ENCODE assay signal across 10 cellular contexts in genomic region chr1:36420409-36420808, GRCh38. TPM values are rescaled to one million over a fixed set of nuclear protein-coding genes. Genes with fewer than 3 reads are reported as not detected.
DNase-seq lines count a peak whose midpoint lies in the region; ATAC-seq and TF ChIP-seq lines count a peak whose summit lies in the region.
"Had no signal": no experiment of that assay in that cellular context is flagged by ENCODE, and none has a peak within 500 bp of the region (broad histone marks: within the 10 kb centered on the region; RNA-seq: fewer than 3 reads in every experiment).

No MANE protein-coding gene starts in this region.

- no peak overlapping the region for H3K4me3 ChIP-seq in HCT116 (replicated peaks in 1 of 2; ENCODE audit: low read depth in 1 of 2, low read length in 2 of 2)
- H3K4me3 ChIP-seq in naive thymus-derived CD4-positive, alpha-beta T cell (ENCODE audit: low read length): peak overlapping the region; percentile 17
- H3K4me3 ChIP-seq: smooth muscle cell had no signal

- peaks cover 8% of the 10 kb centered on the region for H3K4me1 Mint-ChIP-seq in CD14-positive monocyte
- H3K4me1 Mint-ChIP-seq in activated naive CD8-positive, alpha-beta T cell treated with anti-CD3 and anti-CD28 coated beads, Interleukin-2, amount 50 U/mL, for 24 hours: peaks cover 12% of the 10 kb centered on the region
- peaks cover 11 to 37% (median 33%) of the 10 kb centered on the region in 7 donors for H3K4me1 Mint-ChIP-seq in naive thymus-derived CD4-positive, alpha-beta T cell

- no peaks in the 10 kb centered on the region for H4K20me1 ChIP-seq in HCT116 (ENCODE audit: insufficient read depth)

- no peak for DNase-seq in CD14-positive monocyte (ENCODE audit: low spot score)
- no peak for DNase-seq in HCT116 (ENCODE audit: low read depth, low spot score)
- DNase-seq in activated naive CD8-positive, alpha-beta T cell treated with anti-CD3 and anti-CD28 coated beads, Interleukin-2, amount 50 U/mL, for 24 hours: no peak
- no peak for DNase-seq in naive thymus-derived CD4-positive, alpha-beta T cell
- no peak for DNase-seq in NAMALWA (ENCODE audit: low spot score)
- DNase-seq in NCI-H82 treated with DMSO at 0.1 percent for 48 hours (lab: John Stamatoyannopoulos, UW; ENCODE audit: unreplicated experiment): no peak
- no peak for DNase-seq in left lobe of liver (ENCODE audit: low spot score)
- DNase-seq: SIG-M5 had no signal

- RAD21 ChIA-PET in HCT116 (lab: Charles Lee; ENCODE audit: low non-redundant PET in 1 of 2, low total read pairs in 2 of 2, uncharacterized antibody in 2 of 2, unreplicated experiment in 2 of 2): no interaction called here

- no peak for TF ChIP-seq POLR2A in HCT116 (IDR thresholded peaks at IDR 0.05; ENCODE audit: borderline replicate concordance, extremely low read depth, insufficient read depth, insufficient read length)

- no peak overlapping the region for H2AFZ ChIP-seq in HCT116 (ENCODE audit: low read depth, low read length, poor library complexity, severe bottlenecking)

- H3K36me3 ChIP-seq in HCT116 (ENCODE audit: control insufficient read depth in 1 of 2, insufficient read depth in 2 of 2, low read length in 2 of 2): no peaks in the 10 kb centered on the region
- H3K36me3 ChIP-seq in naive thymus-derived CD4-positive, alpha-beta T cell (ENCODE audit: control insufficient read depth in 2 of 3, insufficient read depth in 3 of 3, low read length in 3 of 3): no peaks in the 10 kb centered on the region

- peaks cover 6 to 23% of the 10 kb centered on the region in 2 experiments; a peak in 3 of 4 replicates for H3K4me1 ChIP-seq in HCT116 (ENCODE audit: control insufficient read depth in 1 of 2, insufficient read depth in 2 of 2, low read length in 2 of 2)
- H3K4me1 ChIP-seq in naive thymus-derived CD4-positive, alpha-beta T cell (ENCODE audit: control insufficient read depth in 2 of 2, insufficient read depth in 2 of 2, low read length in 2 of 2): peaks cover 10 to 19% of the 10 kb centered on the region in 2 donors

- intact Hi-C loops in CD14-positive monocyte (cut with micrococcal nuclease) (loop anchor here in 1 of 2 donors (2.0 kb wide), 1 partner anchor 78 kb away; no protein-coding TSS in a partner anchor), HCT116 (cut with micrococcal nuclease) (loop anchor here (5.0 kb wide), 2 partner anchors 268 to 318 kb away; no protein-coding TSS in a partner anchor)
- intact Hi-C loops in naive thymus-derived CD4-positive, alpha-beta T cell (cut with micrococcal nuclease): loop anchor here (1.0 to 2.0 kb wide), 10 partner anchors 23 to 322 kb away; partner anchors contain the start of genes TRAPPC3 (in 2 of the 2), LSM10 (in 1 of the 2) and SH3D21 (in 1 of the 2)

- TF ChIP-seq CTCF in CD14-positive monocyte (IDR thresholded peaks at IDR 0.05) (no peak), HCT116 (IDR thresholded peaks at IDR 0.05 in 2 of 3, conservative IDR thresholded peaks at IDR 0.05 in 1 of 3; ENCODE audit: borderline replicate concordance in 1 of 3, insufficient read depth in 1 of 3, low read depth in 2 of 3, low read length in 2 of 3) (no peak)

- no peak for ATAC-seq in HCT116
- no peak for ATAC-seq in activated naive CD8-positive, alpha-beta T cell treated with anti-CD3 and anti-CD28 coated beads, Interleukin-2, amount 50 U/mL, for 24 hours
- peak; percentile 46 for ATAC-seq in naive thymus-derived CD4-positive, alpha-beta T cell
- no peak for ATAC-seq in GM19324 (IDR thresholded peaks at IDR 0.05; ENCODE audit: low FRiP score, unreplicated experiment)
- no peak for ATAC-seq in left lobe of liver

- H3K36me3 Mint-ChIP-seq in CD14-positive monocyte: peaks cover 4 to 7% of the 10 kb centered on the region in 2 donors
- no peaks in the 10 kb centered on the region for H3K36me3 Mint-ChIP-seq in activated naive CD8-positive, alpha-beta T cell treated with anti-CD3 and anti-CD28 coated beads, Interleukin-2, amount 50 U/mL, for 24 hours (ENCODE audit: low read depth)
- no peaks in the 10 kb centered on the region for H3K36me3 Mint-ChIP-seq in naive thymus-derived CD4-positive, alpha-beta T cell

- H3K27ac Mint-ChIP-seq in CD14-positive monocyte: peak overlapping the region in 4 of 7 donors; percentile 26 to 70 (median 42)
- H3K27ac Mint-ChIP-seq in activated naive CD8-positive, alpha-beta T cell treated with anti-CD3 and anti-CD28 coated beads, Interleukin-2, amount 50 U/mL, for 24 hours: peak overlapping the region; percentile 43
- peak overlapping the region; percentile 74 to 98 (median 93) for H3K27ac Mint-ChIP-seq in naive thymus-derived CD4-positive, alpha-beta T cell

- peaks cover 0 to 2% (median 0%) of the 10 kb centered on the region in 7 donors for H3K9me3 Mint-ChIP-seq in CD14-positive monocyte
- H3K9me3 Mint-ChIP-seq in activated naive CD8-positive, alpha-beta T cell treated with anti-CD3 and anti-CD28 coated beads, Interleukin-2, amount 50 U/mL, for 24 hours: no peaks in the 10 kb centered on the region
- no peaks in the 10 kb centered on the region for H3K9me3 Mint-ChIP-seq in naive thymus-derived CD4-positive, alpha-beta T cell

- no peaks in the 10 kb centered on the region for H3K79me2 ChIP-seq in HCT116 (ENCODE audit: insufficient read depth, low read length)

- H3K27me3 ChIP-seq in HCT116 (ENCODE audit: insufficient read depth, low read length): no peaks in the 10 kb centered on the region
- no peaks in the 10 kb centered on the region for H3K27me3 ChIP-seq in naive thymus-derived CD4-positive, alpha-beta T cell (ENCODE audit: control insufficient read depth in 2 of 2, insufficient read depth in 2 of 2, low read length in 2 of 2)

- H3K9me2 ChIP-seq in HCT116 (ENCODE audit: insufficient read depth): no peaks in the 10 kb centered on the region

- peak overlapping the region; percentile 3; the same call in 1 of the 2 replicates for H3K4me2 ChIP-seq in HCT116 (ENCODE audit: low read length)
- H3K4me2 ChIP-seq: smooth muscle cell had no signal

- H3K4me3 Mint-ChIP-seq in CD14-positive monocyte: peak overlapping the region in 1 of 2 donors; percentile 19
- no peak overlapping the region for H3K4me3 Mint-ChIP-seq in activated naive CD8-positive, alpha-beta T cell treated with anti-CD3 and anti-CD28 coated beads, Interleukin-2, amount 50 U/mL, for 24 hours
- peak overlapping the region; percentile 64 to 85 (median 77) for H3K4me3 Mint-ChIP-seq in naive thymus-derived CD4-positive, alpha-beta T cell

- no TSS peak for BruUV-seq in HCT116 (replicated peaks; lab: Mats Ljungman, UMichigan)

- H3K27me3 Mint-ChIP-seq in CD14-positive monocyte (ENCODE audit: low read depth in 3 of 3): peaks cover 0 to 1% (median 0%) of the 10 kb centered on the region in 3 donors
- no peaks in the 10 kb centered on the region for H3K27me3 Mint-ChIP-seq in activated naive CD8-positive, alpha-beta T cell treated with anti-CD3 and anti-CD28 coated beads, Interleukin-2, amount 50 U/mL, for 24 hours
- H3K27me3 Mint-ChIP-seq in naive thymus-derived CD4-positive, alpha-beta T cell: no peaks in the 10 kb centered on the region

- no peak overlapping the region for H3K27ac ChIP-seq in HCT116 (ENCODE audit: low read depth, low read length)
- peak overlapping the region; percentile 65 for H3K27ac ChIP-seq in naive thymus-derived CD4-positive, alpha-beta T cell (ENCODE audit: low read depth, low read length)

- H3K9ac ChIP-seq in HCT116 (ENCODE audit: low read length): no peak overlapping the region

- POLR2A ChIA-PET in HCT116 (lab: Charles Lee): no interaction called here
- POLR2A ChIA-PET in naive thymus-derived CD4-positive, alpha-beta T cell (lab: Charles Lee): interaction anchor here (1.2 to 3.2 kb wide), 3 partner anchors 23 to 77 kb away, joined by 5 to 23 read pairs (median 7); no protein-coding TSS in a partner anchor

- TF ChIP-seq RAD21 in HCT116 (IDR thresholded peaks at IDR 0.05; ENCODE audit: low read depth): no peak

- CTCF ChIA-PET in HCT116 (lab: Charles Lee): interaction anchor here (0.8 to 3.0 kb wide), 4 partner anchors 14 to 77 kb away, joined by 3 to 7 read pairs (median 4); no protein-coding TSS in a partner anchor
- CTCF ChIA-PET in naive thymus-derived CD4-positive, alpha-beta T cell (lab: Charles Lee): interaction anchor here (0.8 to 4.0 kb wide), 7 partner anchors 10 to 135 kb away, joined by 3 to 40 read pairs (median 3); no protein-coding TSS in a partner anchor

- H3K9me3 ChIP-seq in HCT116 (ENCODE audit: control insufficient read depth in 1 of 2, insufficient read depth in 1 of 2, low read depth in 1 of 2, low read length in 2 of 2): no peaks in the 10 kb centered on the region
- no peaks in the 10 kb centered on the region for H3K9me3 ChIP-seq in naive thymus-derived CD4-positive, alpha-beta T cell (ENCODE audit: control insufficient read depth in 2 of 3, low read length in 3 of 3)

TF ChIP-seq in HCT116, 20 proteins besides CTCF, POLR2A, EP300 and RAD21 (continues in another document):
- TF ChIP-seq MAX (IDR thresholded peaks at IDR 0.05) (no peak), SP1 (IDR thresholded peaks at IDR 0.05; ENCODE audit: low read depth) (no peak), CEBPB (IDR thresholded peaks at IDR 0.05; ENCODE audit: low read depth) (no peak), YY1 (IDR thresholded peaks at IDR 0.05; ENCODE audit: extremely low read depth, insufficient replicate concordance, low read depth, low read length) (no peak), JUND (IDR thresholded peaks at IDR 0.05) (no peak)

RNA-seq across cellular contexts. Expression of gene LSM10, which starts 22.7 kb away (rescaled TPM):
- polyA plus RNA-seq in CD14-positive monocyte: 100 to 1,000 TPM; 224 to 234 TPM
- 49.5 TPM for total RNA-seq in HCT116 (2021; ENCODE audit: unreplicated experiment)
- polyA plus RNA-seq in HCT116 (2012): 62.3 and 62.4 TPM in 2 replicates
- 10 to 100 TPM; 21.9 to 49.7 (median 35.7) TPM for total RNA-seq in naive thymus-derived CD4-positive, alpha-beta T cell
- 100 to 1,000 TPM; 106 to 144 TPM for polyA plus RNA-seq in naive thymus-derived CD4-positive, alpha-beta T cell
- total RNA-seq in left lobe of liver: 20.9 TPM

RNA-seq across cellular contexts. Expression of gene OSCP1, which starts 29.8 kb away (rescaled TPM):
- under 1 TPM in 1 of 2 donors, not detected in 1; 0.82 TPM for polyA plus RNA-seq in CD14-positive monocyte
- total RNA-seq in HCT116 (2021; ENCODE audit: unreplicated experiment): 4.1 TPM
- 2.7 and 3.7 TPM in 2 replicates for polyA plus RNA-seq in HCT116 (2012)
- 1 to 10 TPM in 2 of 5 experiments, under 1 TPM in 3; 0.65 to 2.0 (median 0.93) TPM for total RNA-seq in naive thymus-derived CD4-positive, alpha-beta T cell
- polyA plus RNA-seq in naive thymus-derived CD4-positive, alpha-beta T cell: 1 to 10 TPM; 1.3 to 1.4 TPM
- 1.2 TPM for total RNA-seq in left lobe of liver

RNA-seq across cellular contexts. Expression of gene STK40, which starts 34.7 kb away (rescaled TPM):
- 10 to 100 TPM; 40.2 to 65.9 TPM for polyA plus RNA-seq in CD14-positive monocyte
- total RNA-seq in HCT116 (2021; ENCODE audit: unreplicated experiment) (33.9 TPM), left lobe of liver (31.6 TPM)
- polyA plus RNA-seq in HCT116 (2012): 32.4 and 34.9 TPM in 2 replicates
- 10 to 100 TPM; 27.6 to 56.8 (median 48.2) TPM for total RNA-seq in naive thymus-derived CD4-positive, alpha-beta T cell
- polyA plus RNA-seq in naive thymus-derived CD4-positive, alpha-beta T cell: 10 to 100 TPM; 28.0 to 43.1 TPM

RNA-seq across cellular contexts. Expression of gene MRPS15, which starts 43.8 kb away (rescaled TPM):
- polyA plus RNA-seq in CD14-positive monocyte: 10 to 100 TPM; 66.4 to 68.1 TPM
- 98.7 TPM for total RNA-seq in HCT116 (2021; ENCODE audit: unreplicated experiment)
- 49.0 and 74.2 TPM in 2 replicates for polyA plus RNA-seq in HCT116 (2012)
- 10 to 100 TPM; 30.2 to 84.0 (median 36.3) TPM for total RNA-seq in naive thymus-derived CD4-positive, alpha-beta T cell
- 10 to 100 TPM; 86.2 to 86.5 TPM for polyA plus RNA-seq in naive thymus-derived CD4-positive, alpha-beta T cell
- 50.0 TPM for total RNA-seq in left lobe of liver

Comparison
In these comparisons a context has a peak if more than half of its experiments do, and no peak if none do; other contexts are left out.
1. H3K27ac Mint-ChIP-seq: peak in every context shown above with its lines; median percentile 93 in naive thymus-derived CD4-positive, alpha-beta T cell; 43 in activated naive CD8-positive, alpha-beta T cell treated with anti-CD3 and anti-CD28 coated beads, Interleukin-2, amount 50 U/mL, for 24 hours; 42 in CD14-positive monocyte.